ENCODE assay signal across 19 cellular contexts in the genomic region with DNA sequence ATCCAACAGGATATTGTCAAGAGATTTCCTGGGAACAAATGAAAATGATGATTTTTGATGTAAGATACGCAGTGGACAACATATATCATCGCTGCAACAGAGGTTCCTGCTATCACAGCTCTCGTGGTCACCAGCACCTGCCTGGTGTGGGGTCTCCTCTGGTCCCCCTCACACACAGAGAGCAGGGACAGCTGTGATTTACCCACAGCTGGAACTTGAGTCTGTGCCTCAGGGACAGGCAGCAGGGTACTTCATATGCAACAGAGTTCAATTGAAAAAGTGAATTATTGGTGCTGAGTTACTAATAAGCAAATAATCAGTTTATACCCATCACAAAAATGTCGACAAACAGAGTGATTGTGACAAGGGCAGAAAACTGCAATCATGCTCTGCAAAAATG.
A peak's percentile ranks its signal among the peaks of the same experiment; 100 is the strongest.
DNase-seq lines count a peak whose midpoint lies in the region; ATAC-seq, FAIRE-seq and TF ChIP-seq lines count a peak whose summit lies in the region.
"Had no signal": no experiment of that assay in that cellular context is flagged by ENCODE, and none has a peak within 500 bp of the region (broad histone marks: within the 10 kb centered on the region; RNA-seq: fewer than 3 reads in every experiment).

No MANE protein-coding gene starts in this region.

- peak; percentile 23 for DNase-seq in activated CD4-positive, CD25-positive, alpha-beta regulatory T cell treated with anti-CD3 and anti-CD28 coated beads, Interleukin-2, amount 50 U/mL, for 72 hours
- peak; percentile 1 for DNase-seq in Ammon's horn (ENCODE audit: low spot score)
- DNase-seq in lower lobe of right lung = peak; percentile 3
- peak; percentile 2 for DNase-seq in prostate gland (ENCODE audit: low spot score)
- DNase-seq in OCI-M2 (lab: John Stamatoyannopoulos, UW; ENCODE audit: unreplicated experiment) = no peak
- DNase-seq in RCC 7860 (ENCODE audit: low spot score) = no peak
- DNase-seq: DMS153, NCI-H1092 treated with DMSO at 0.1 percent for 48 hours, NCI-H187, NCI-H2081 treated with DMSO at 0.1 percent for 48 hours, NCI-H2171, NCI-H226, NCI-H510A, SIG-M5 had no signal

- H3K36me3 ChIP-seq in lower lobe of right lung (no peaks in the 10 kb centered on the region), prostate gland (no peaks in the 10 kb centered on the region)
- H3K36me3 ChIP-seq: BLaER1 had no signal

- no peak for ATAC-seq in activated CD4-positive, CD25-positive, alpha-beta regulatory T cell treated with anti-CD3 and anti-CD28 coated beads, Interleukin-2, amount 50 U/mL, for 24 hours
- no peak for ATAC-seq in lower lobe of right lung

- H3K27me3 ChIP-seq in lower lobe of right lung (ENCODE audit: low read depth) (peaks cover 42% of the 10 kb centered on the region), prostate gland (replicated peaks; ENCODE audit: insufficient read depth) (no peaks in the 10 kb centered on the region)
- H3K27me3 ChIP-seq: BLaER1 had no signal

- intact Hi-C loops in lower lobe of right lung (cut with DNase I) (loop anchor here (5.0 kb wide), 1 partner anchor 75 kb away; no protein-coding TSS in a partner anchor), prostate gland (cut with DNase I) (loop anchor here (10.0 kb wide), 1 partner anchor 202 kb away; no protein-coding TSS in a partner anchor)

- H3K4me3 ChIP-seq in lower lobe of right lung = no peak overlapping the region
- no peak overlapping the region for H3K4me3 ChIP-seq in prostate gland
- H3K4me3 ChIP-seq: BLaER1, K562 had no signal

- 82% methylated on average over 4 of the region's 4 CpGs for WGBS in prostate gland

- FAIRE-seq in RCC 7860 (lab: Jason Lieb, UNC) = no peak
- FAIRE-seq: HTR-8/SVneo had no signal

- H3K27ac ChIP-seq in lower lobe of right lung (no peak overlapping the region), prostate gland (no peak overlapping the region)
- H3K27ac ChIP-seq: 22Rv1, BLaER1 had no signal

- no peak for TF ChIP-seq POLR2A in prostate gland (IDR thresholded peaks at IDR 0.05)

- H3K4me1 ChIP-seq in lower lobe of right lung = peaks cover 14% of the 10 kb centered on the region
- no peaks in the 10 kb centered on the region for H3K4me1 ChIP-seq in prostate gland (replicated peaks)

- TF ChIP-seq CTCF in lower lobe of right lung (IDR thresholded peaks at IDR 0.05) = no peak
- no peak for TF ChIP-seq CTCF in prostate gland (IDR thresholded peaks at IDR 0.05)

- H3K9me3 ChIP-seq in lower lobe of right lung (no peaks in the 10 kb centered on the region), prostate gland (no peaks in the 10 kb centered on the region)
- H3K9me3 ChIP-seq: BLaER1 had no signal

Comparison
In these comparisons a context has a peak if more than half of its experiments do, and no peak if none do; other contexts are left out.
1. DNase-seq: peak in activated CD4-positive, CD25-positive, alpha-beta regulatory T cell treated with anti-CD3 and anti-CD28 coated beads, Interleukin-2, amount 50 U/mL, for 72 hours (single experiment), Ammon's horn (single experiment), lower lobe of right lung (single experiment) and prostate gland (single experiment); none in OCI-M2 (single experiment) and RCC 7860 (single experiment).